14 cellular contexts compared by ENCODE assay signal in genomic region chr6:125255201-125255600, GRCh38.
"Had no signal": no experiment of that assay in that cellular context is flagged by ENCODE, and none has a peak within 500 bp of the region (broad histone marks: within the 10 kb centered on the region; RNA-seq: fewer than 3 reads in every experiment).

No MANE protein-coding gene starts in this region.

- H3K4me2 ChIP-seq: hepatocyte had no signal

- H3K9me3 ChIP-seq: colonic mucosa had no signal

- DNase-seq: activated CD4-positive, alpha-beta memory T cell treated with anti-CD3 and anti-CD28 coated beads for 36 hours; activated CD4-positive, alpha-beta T cell treated with anti-CD3 and anti-CD28 coated beads for 1 hour; activated effector memory CD4-positive, alpha-beta T cell treated with Interleukin-2 at 50 U/mL for 16 hours; activated naive CD4-positive, alpha-beta T cell treated with anti-CD3 and anti-CD28 coated beads, Interleukin-2, amount 50 U/mL, for 16 hours; activated T-cell treated with anti-CD3 and anti-CD28 coated beads, Interleukin-2, amount 50 U/mL, for 4 hours; colonic mucosa; kidney; left ventricle myocardium superior; mesenchymal stem cell; T-helper 1 cell had no signal

- H3K4me1 ChIP-seq: colonic mucosa had no signal

- H3K27ac ChIP-seq: colonic mucosa, hepatocyte had no signal

- FAIRE-seq: kidney had no signal

- H3K4me3 ChIP-seq: colonic mucosa, hepatocyte had no signal

- ATAC-seq: activated T-cell treated with anti-CD3 and anti-CD28 coated beads, Interleukin-2, amount 50 U/mL, for 4 hours; left ventricle myocardium superior; natural killer cell treated with Interleukin-12 subunit alpha and Interleukin-12 subunit beta and Interleukin-15 and Interleukin-18, amount 100 ng/mL, for 72 hours; SK-N-SH treated with all-trans-retinoic acid at 6 μM for 48 hours; stimulated activated effector memory CD8-positive, alpha-beta T cell treated with anti-CD3 and anti-CD28 coated beads, Interleukin-12 subunit alpha, Interleukin-12 subunit beta, amount 100 ng/mL, for 72 hours had no signal

- H2AFZ ChIP-seq: hepatocyte had no signal

- H3K27me3 ChIP-seq: colonic mucosa, hepatocyte had no signal

- H3K36me3 ChIP-seq: colonic mucosa had no signal

- H3K79me2 ChIP-seq: hepatocyte had no signal
